1 cellular context compared by ENCODE assay signal in genomic region chr13:114328034-114328433, GRCh38.
TF ChIP-seq lines count a peak whose summit lies in the region.

No MANE protein-coding gene starts in this region.

TF ChIP-seq in WTC11, 78 proteins besides CTCF, POLR2A, EP300 and RAD21 (continued from another document):
- no peak for TF ChIP-seq ERG (CRISPR knock-in tag; IDR thresholded peaks at IDR 0.05)
- TF ChIP-seq ZNF671 (CRISPR knock-in tag; IDR thresholded peaks at IDR 0.05), result no peak
- no peak for TF ChIP-seq GABPB1 (CRISPR knock-in tag; IDR thresholded peaks at IDR 0.05)
- no peak for TF ChIP-seq ZNF263 (CRISPR knock-in tag; IDR thresholded peaks at IDR 0.05; ENCODE audit: low read depth)
- no peak for TF ChIP-seq JAZF1 (CRISPR knock-in tag; IDR thresholded peaks at IDR 0.05)
- TF ChIP-seq ZSCAN18 (CRISPR knock-in tag; IDR thresholded peaks at IDR 0.05), result no peak
- no peak for TF ChIP-seq USF2 (CRISPR knock-in tag; IDR thresholded peaks at IDR 0.05)
